ENCODE assay signal across 10 cellular contexts in the genomic region with DNA sequence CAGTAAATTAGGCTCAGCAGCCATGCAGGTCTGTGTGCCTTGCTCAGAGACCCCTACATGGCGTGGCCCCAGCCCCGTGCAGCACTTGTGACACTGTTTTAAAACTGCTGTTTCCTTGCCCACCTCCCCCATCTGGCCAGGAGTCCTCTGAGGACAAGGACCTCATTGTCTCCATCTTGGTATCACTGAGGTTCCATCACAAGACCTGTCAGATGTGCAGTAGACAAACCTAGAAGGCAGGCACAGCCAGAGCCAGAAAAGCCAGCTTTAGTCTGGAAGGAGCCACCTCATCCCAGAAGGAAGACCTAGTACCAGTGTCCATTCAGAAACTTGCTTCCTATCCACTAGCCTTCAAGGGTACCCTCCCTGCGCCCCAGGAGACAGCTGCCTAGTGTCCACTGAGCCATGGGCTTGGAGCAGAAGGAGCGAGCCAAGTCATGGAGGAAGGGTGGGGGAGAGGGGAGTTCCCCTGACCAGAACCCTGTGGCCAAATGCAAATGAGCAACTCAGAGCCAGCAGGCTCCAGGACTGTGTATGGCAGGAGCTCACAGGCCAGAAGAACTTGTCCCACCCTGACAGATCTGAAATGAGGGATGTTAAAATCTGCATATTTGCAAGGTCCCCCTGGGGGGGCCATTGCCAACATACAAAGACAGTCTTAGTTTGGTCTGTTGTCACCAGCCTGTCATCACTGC.
DNase-seq lines count a peak whose midpoint lies in the region; ATAC-seq, FAIRE-seq and TF ChIP-seq lines count a peak whose summit lies in the region.
"Had no signal": no experiment of that assay in that cellular context is flagged by ENCODE, and none has a peak within 500 bp of the region (broad histone marks: within the 10 kb centered on the region; RNA-seq: fewer than 3 reads in every experiment).

No MANE protein-coding gene starts in this region.

- H3K4me3 ChIP-seq in K562 (no peak overlapping the region), stomach smooth muscle (ENCODE audit: low read length in 2 of 2) (no peak overlapping the region), Caco-2 (ENCODE audit: low read depth, low read length) (no peak overlapping the region)

- H3K27me3 ChIP-seq in K562 (ENCODE audit: control insufficient read depth in 2 of 2, insufficient read depth in 2 of 2, low read length in 2 of 2) (no peaks in the 10 kb centered on the region), stomach smooth muscle (ENCODE audit: control insufficient read depth in 1 of 2, insufficient read depth in 2 of 2, low read length in 2 of 2) (no peaks in the 10 kb centered on the region), Caco-2 (replicated peaks; ENCODE audit: control insufficient read depth, insufficient read depth, low read length) (no peaks in the 10 kb centered on the region)

- no peak for FAIRE-seq in K562 (lab: Jason Lieb, UNC)

- H3K4me3 Mint-ChIP-seq in Caco-2 (ENCODE audit: unreplicated experiment): no peak overlapping the region
- H3K4me3 Mint-ChIP-seq: T-helper 1 cell treated with Interleukin-12 subunit alpha and Interleukin-12 subunit beta and Interleukin-4 antibody, amounts not matched to agents 30 μg/mL and 1 μg/mL, for 36 hours had no signal

- ATAC-seq in GM19035 (IDR thresholded peaks at IDR 0.05; ENCODE audit: unreplicated experiment) (peak; percentile 58), HG02884 (IDR thresholded peaks at IDR 0.05; ENCODE audit: unreplicated experiment) (peak; percentile 72), K562 (peak; percentile 66)

- TF ChIP-seq POLR2A in K562 (conservative IDR thresholded peaks at IDR 0.05): no peak

- H3K9me3 ChIP-seq in K562 (replicated peaks; ENCODE audit: control insufficient read depth, insufficient read depth, low read depth, low read length) (no peaks in the 10 kb centered on the region), stomach smooth muscle (ENCODE audit: control insufficient read depth in 2 of 2, low read length in 2 of 2) (no peaks in the 10 kb centered on the region), Caco-2 (no peaks in the 10 kb centered on the region)

- H2AFZ ChIP-seq in K562 (ENCODE audit: low read depth, low read length): no peak overlapping the region

- no peaks in the 10 kb centered on the region for H3K9me3 Mint-ChIP-seq in Caco-2 (ENCODE audit: unreplicated experiment)
- H3K9me3 Mint-ChIP-seq: brain; T-helper 1 cell treated with Interleukin-12 subunit alpha and Interleukin-12 subunit beta and Interleukin-4 antibody, amounts not matched to agents 30 μg/mL and 1 μg/mL, for 36 hours had no signal

- no peak overlapping the region for H3K4me2 ChIP-seq in K562 (ENCODE audit: insufficient read depth, low read length)

- TF ChIP-seq EP300 in K562 (IDR thresholded peaks at IDR 0.05; ENCODE audit: low read length): no peak

- no peaks in the 10 kb centered on the region for H3K27me3 Mint-ChIP-seq in Caco-2 (ENCODE audit: insufficient read depth, unreplicated experiment)
- H3K27me3 Mint-ChIP-seq: brain had no signal

- no peak for TF ChIP-seq RAD21 in K562 (CRISPR knock-in tag; conservative IDR thresholded peaks at IDR 0.05 in 1 of 2, IDR thresholded peaks at IDR 0.05 in 1 of 2)

- H3K9ac ChIP-seq in K562 (ENCODE audit: insufficient read depth in 1 of 2, low read depth in 2 of 2, low read length in 2 of 2) (no peak overlapping the region), stomach smooth muscle (ENCODE audit: low read length in 2 of 2) (no peak overlapping the region)

- H3K36me3 ChIP-seq in K562 (ENCODE audit: control insufficient read depth, insufficient read depth, low read length): no peaks in the 10 kb centered on the region
- H3K36me3 ChIP-seq in stomach smooth muscle (ENCODE audit: control insufficient read depth in 2 of 2, insufficient read depth in 2 of 2, low read length in 2 of 2): no peaks in the 10 kb centered on the region
- H3K36me3 ChIP-seq in Caco-2 (ENCODE audit: control insufficient read depth, insufficient read depth, low read length): no peaks in the 10 kb centered on the region

- no peaks in the 10 kb centered on the region for H3K36me3 Mint-ChIP-seq in Caco-2 (ENCODE audit: insufficient read depth, unreplicated experiment)
- H3K36me3 Mint-ChIP-seq: brain had no signal

- H3K4me1 ChIP-seq in K562 (replicated peaks in 1 of 2; ENCODE audit: control insufficient read depth in 2 of 2, insufficient read depth in 2 of 2, low read length in 2 of 2): peaks cover 0 to 10% of the 10 kb centered on the region in 2 experiments; a peak in 3 of 5 replicates
- H3K4me1 ChIP-seq in stomach smooth muscle (ENCODE audit: control insufficient read depth, insufficient read depth, low read length): peaks cover 36% of the 10 kb centered on the region
- peaks cover 32% of the 10 kb centered on the region for H3K4me1 ChIP-seq in Caco-2

- H3K4me1 Mint-ChIP-seq in Caco-2 (ENCODE audit: low read depth, unreplicated experiment): no peaks in the 10 kb centered on the region

- TF ChIP-seq CTCF in K562 (IDR thresholded peaks at IDR 0.05 in 2 of 3, conservative IDR thresholded peaks at IDR 0.05 in 1 of 3; ENCODE audit: insufficient read depth in 2 of 3, low read depth in 1 of 3, low read length in 3 of 3): no peak
- TF ChIP-seq CTCF in Caco-2 (IDR thresholded peaks at IDR 0.05; ENCODE audit: insufficient read depth in 1 of 2, low read depth in 1 of 2, low read length in 1 of 2, severe bottlenecking in 1 of 2, unreplicated experiment in 1 of 2): no peak

- no peaks in the 10 kb centered on the region for H3K79me2 ChIP-seq in K562 (ENCODE audit: control insufficient read depth, insufficient read depth, low read length)

- H3K27ac Mint-ChIP-seq in Caco-2 (ENCODE audit: unreplicated experiment): no peak overlapping the region

- intact Hi-C loops in K562 (cut with micrococcal nuclease): no loop called here
- intact Hi-C loops in Caco-2 (cut with micrococcal nuclease; ENCODE audit: unreplicated experiment): no loop called here

- H4K20me1 ChIP-seq in K562 (replicated peaks; ENCODE audit: control insufficient read depth, insufficient read depth, low read length): no peaks in the 10 kb centered on the region

- CTCF ChIA-PET in K562 (lab: Yijun Ruan, JAX; ENCODE audit: low intra/inter-chr PET ratio) (no interaction called here), Caco-2 (lab: Charles Lee) (no interaction called here)

- WGBS in K562 (ENCODE audit: insufficient coverage, low coverage, missing lambda C conversion rate): 100% methylated on average over 1 of the region's 4 CpGs

- BruUV-seq in K562 (replicated peaks; lab: Mats Ljungman, UMichigan): no TSS peak
- BruUV-seq in Caco-2 (replicated peaks; lab: Mats Ljungman, UMichigan): no TSS peak

- H3K27ac ChIP-seq in K562 (ENCODE audit: extremely low read depth, low read depth, low read length) (no peak overlapping the region), stomach smooth muscle (ENCODE audit: low read length) (peak overlapping the region; percentile 74)

- DNase-seq in K562 (ENCODE audit: extremely low read depth in 1 of 4, low spot score in 3 of 4) (no peak), NOMO-1 treated with DMSO at 0.1 percent for 48 hours (lab: John Stamatoyannopoulos, UW; ENCODE audit: unreplicated experiment) (no peak), Caco-2 (no peak), H4 (ENCODE audit: low spot score) (no peak), SK-N-DZ (ENCODE audit: low spot score) (no peak)

- POLR2A ChIA-PET in K562 (lab: Yijun Ruan, JAX): interaction anchor here (1.5 kb wide), 1 partner anchor 11 kb away, joined by 5 read pairs; no protein-coding TSS in a partner anchor
- POLR2A ChIA-PET in Caco-2 (lab: Charles Lee): no interaction called here

- in situ Hi-C loops in K562 (cut with MboI): no loop called here

- no peaks in the 10 kb centered on the region for H3K9me1 ChIP-seq in K562 (ENCODE audit: control insufficient read depth, insufficient read depth, low read length)

TF ChIP-seq in K562, 482 proteins besides CTCF, POLR2A, EP300 and RAD21 (continues in another document):
- no peak for TF ChIP-seq GTF2F1 (IDR thresholded peaks at IDR 0.05; ENCODE audit: low read depth, low read length)
- TF ChIP-seq, protein P1, sequence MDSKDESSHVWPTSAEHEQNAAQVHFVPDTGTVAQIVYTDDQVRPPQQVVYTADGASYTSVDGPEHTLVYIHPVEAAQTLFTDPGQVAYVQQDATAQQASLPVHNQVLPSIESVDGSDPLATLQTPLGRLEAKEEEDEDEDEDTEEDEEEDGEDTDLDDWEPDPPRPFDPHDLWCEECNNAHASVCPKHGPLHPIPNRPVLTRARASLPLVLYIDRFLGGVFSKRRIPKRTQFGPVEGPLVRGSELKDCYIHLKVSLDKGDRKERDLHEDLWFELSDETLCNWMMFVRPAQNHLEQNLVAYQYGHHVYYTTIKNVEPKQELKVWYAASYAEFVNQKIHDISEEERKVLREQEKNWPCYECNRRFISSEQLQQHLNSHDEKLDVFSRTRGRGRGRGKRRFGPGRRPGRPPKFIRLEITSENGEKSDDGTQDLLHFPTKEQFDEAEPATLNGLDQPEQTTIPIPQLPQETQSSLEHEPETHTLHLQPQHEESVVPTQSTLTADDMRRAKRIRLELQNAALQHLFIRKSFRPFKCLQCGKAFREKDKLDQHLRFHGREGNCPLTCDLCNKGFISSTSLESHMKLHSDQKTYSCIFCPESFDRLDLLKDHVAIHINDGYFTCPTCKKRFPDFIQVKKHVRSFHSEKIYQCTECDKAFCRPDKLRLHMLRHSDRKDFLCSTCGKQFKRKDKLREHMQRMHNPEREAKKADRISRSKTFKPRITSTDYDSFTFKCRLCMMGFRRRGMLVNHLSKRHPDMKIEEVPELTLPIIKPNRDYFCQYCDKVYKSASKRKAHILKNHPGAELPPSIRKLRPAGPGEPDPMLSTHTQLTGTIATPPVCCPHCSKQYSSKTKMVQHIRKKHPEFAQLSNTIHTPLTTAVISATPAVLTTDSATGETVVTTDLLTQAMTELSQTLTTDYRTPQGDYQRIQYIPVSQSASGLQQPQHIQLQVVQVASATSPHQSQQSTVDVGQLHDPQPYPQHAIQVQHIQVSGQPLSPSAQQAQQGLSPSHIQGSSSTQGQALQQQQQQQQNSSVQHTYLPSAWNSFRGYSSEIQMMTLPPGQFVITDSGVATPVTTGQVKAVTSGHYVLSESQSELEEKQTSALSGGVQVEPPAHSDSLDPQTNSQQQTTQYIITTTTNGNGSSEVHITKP (IDR thresholded peaks at IDR 0.05; ENCODE audit: partially characterized antibody): peak; percentile 42
- TF ChIP-seq ZNF232 (CRISPR knock-in tag; IDR thresholded peaks at IDR 0.05): no peak
- TF ChIP-seq SAFB (IDR thresholded peaks at IDR 0.05; ENCODE audit: borderline replicate concordance, low read depth, low read length): no peak
- TF ChIP-seq, protein P2, sequence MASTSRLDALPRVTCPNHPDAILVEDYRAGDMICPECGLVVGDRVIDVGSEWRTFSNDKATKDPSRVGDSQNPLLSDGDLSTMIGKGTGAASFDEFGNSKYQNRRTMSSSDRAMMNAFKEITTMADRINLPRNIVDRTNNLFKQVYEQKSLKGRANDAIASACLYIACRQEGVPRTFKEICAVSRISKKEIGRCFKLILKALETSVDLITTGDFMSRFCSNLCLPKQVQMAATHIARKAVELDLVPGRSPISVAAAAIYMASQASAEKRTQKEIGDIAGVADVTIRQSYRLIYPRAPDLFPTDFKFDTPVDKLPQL (IDR thresholded peaks at IDR 0.05; ENCODE audit: extremely low read depth, insufficient read length): no peak
- TF ChIP-seq ZNF3 (CRISPR knock-in tag; IDR thresholded peaks at IDR 0.05): no peak
